9 cellular contexts compared by ENCODE assay signal in genomic region chr18:8982416-8983183, GRCh38.
DNase-seq lines count a peak whose midpoint lies in the region; ATAC-seq lines count a peak whose summit lies in the region.
"Had no signal": no experiment of that assay in that cellular context is flagged by ENCODE, and none has a peak within 500 bp of the region (broad histone marks: within the 10 kb centered on the region; RNA-seq: fewer than 3 reads in every experiment).

No MANE protein-coding gene starts in this region.

- peak overlapping the region; percentile 1 for H3K27ac Mint-ChIP-seq in activated T-helper 17 cell treated with anti-CD3 and anti-CD28 coated beads, Interleukin-2, amount 50 U/mL, for 72 hours
- H3K27ac Mint-ChIP-seq: activated naive CD8-positive, alpha-beta T cell had no signal

- peak; percentile 34 for ATAC-seq in activated T-helper 17 cell treated with anti-CD3 and anti-CD28 coated beads, Interleukin-2, amount 50 U/mL, for 72 hours (replicated peaks)
- ATAC-seq in GM19035 (IDR thresholded peaks at IDR 0.05; ENCODE audit: unreplicated experiment) = no peak
- no peak for ATAC-seq in HG02884 (IDR thresholded peaks at IDR 0.05; ENCODE audit: unreplicated experiment)

- H3K4me1 Mint-ChIP-seq in activated T-helper 17 cell treated with anti-CD3 and anti-CD28 coated beads, Interleukin-2, amount 50 U/mL, for 72 hours = no peaks in the 10 kb centered on the region

- H3K4me3 Mint-ChIP-seq in activated T-helper 17 cell treated with anti-CD3 and anti-CD28 coated beads, Interleukin-2, amount 50 U/mL, for 72 hours = no peak overlapping the region
- H3K4me3 Mint-ChIP-seq: activated naive CD8-positive, alpha-beta T cell had no signal

- H3K27me3 Mint-ChIP-seq in activated T-helper 17 cell treated with anti-CD3 and anti-CD28 coated beads, Interleukin-2, amount 50 U/mL, for 72 hours = peaks cover 6% of the 10 kb centered on the region
- H3K27me3 Mint-ChIP-seq: activated naive CD8-positive, alpha-beta T cell had no signal

- no peaks in the 10 kb centered on the region for H3K36me3 Mint-ChIP-seq in activated T-helper 17 cell treated with anti-CD3 and anti-CD28 coated beads, Interleukin-2, amount 50 U/mL, for 72 hours (ENCODE audit: low read depth)
- H3K36me3 Mint-ChIP-seq: activated naive CD8-positive, alpha-beta T cell had no signal

- no peaks in the 10 kb centered on the region for H3K9me3 Mint-ChIP-seq in activated T-helper 17 cell treated with anti-CD3 and anti-CD28 coated beads, Interleukin-2, amount 50 U/mL, for 72 hours

- DNase-seq in NCI-H82 (lab: John Stamatoyannopoulos, UW) (peak; percentile 70), NCI-H82 treated with DMSO at 0.1 percent for 48 hours (lab: John Stamatoyannopoulos, UW; ENCODE audit: unreplicated experiment) (no peak), NCI-H146 (lab: John Stamatoyannopoulos, UW) (peak; percentile 52), islet precursor cell (peak; percentile 64), ureter (ENCODE audit: low spot score) (peak; percentile 54)
